In the genomic region with DNA sequence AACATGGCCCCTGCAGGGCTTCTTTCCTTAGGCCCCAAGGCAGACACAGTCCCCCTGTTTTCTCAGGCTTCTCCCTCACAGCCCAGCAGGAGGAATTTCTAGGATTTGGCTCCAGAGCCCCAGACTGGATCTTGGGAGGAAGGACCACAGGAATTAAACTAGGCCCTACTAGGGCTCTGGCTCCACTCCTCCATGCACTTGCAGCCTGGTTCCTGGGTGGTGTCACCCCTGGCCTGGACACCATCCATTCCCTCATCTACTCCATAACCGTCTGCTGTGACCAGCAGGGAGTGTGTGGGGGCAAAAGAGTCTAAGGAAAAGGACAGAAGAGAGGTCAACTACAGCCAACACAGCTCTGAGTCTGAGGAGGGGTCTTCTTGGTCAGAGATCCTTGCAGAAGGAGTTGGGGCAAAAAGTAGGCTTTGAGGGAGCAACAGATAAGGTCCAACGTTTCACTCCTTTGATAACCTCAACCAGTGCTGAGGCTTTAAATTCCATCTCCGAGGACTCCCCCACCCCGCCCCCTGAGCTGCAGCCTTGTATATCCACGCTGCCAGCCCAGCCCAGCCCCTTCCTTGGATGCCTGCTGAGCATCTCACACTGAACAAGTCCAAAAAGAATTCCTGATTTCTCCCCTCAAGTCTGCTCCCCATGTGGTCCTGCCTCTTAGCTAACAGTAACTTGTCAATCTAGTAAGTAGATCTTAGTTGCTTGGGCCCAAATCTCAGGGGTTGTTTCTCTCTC, we compare ENCODE assay signal across 1 cellular context.
TF ChIP-seq lines count a peak whose summit lies in the region.

No MANE protein-coding gene starts in this region.

TF ChIP-seq in IMR-90, 13 proteins besides CTCF, POLR2A, EP300 and RAD21:
- no peak for TF ChIP-seq BHLHE40 (IDR thresholded peaks at IDR 0.05; ENCODE audit: low read depth, low read length)
- TF ChIP-seq MAZ (IDR thresholded peaks at IDR 0.05; ENCODE audit: borderline replicate concordance, low read depth, low read length), result no peak
- no peak for TF ChIP-seq NFE2L2 (IDR thresholded peaks at IDR 0.05; ENCODE audit: low read depth, low read length)
- no peak for TF ChIP-seq RFX5 (IDR thresholded peaks at IDR 0.05; ENCODE audit: low read depth, low read length)
- no peak for TF ChIP-seq FOS (IDR thresholded peaks at IDR 0.05; ENCODE audit: low read depth, low read length)
- no peak for TF ChIP-seq RCOR1 (IDR thresholded peaks at IDR 0.05; ENCODE audit: insufficient replicate concordance, low read length)
- TF ChIP-seq SMC3 (IDR thresholded peaks at IDR 0.05; ENCODE audit: low read depth, low read length), result no peak
- TF ChIP-seq MXI1 (IDR thresholded peaks at IDR 0.05; ENCODE audit: borderline replicate concordance, low read depth, low read length), result no peak
- TF ChIP-seq ELK1 (IDR thresholded peaks at IDR 0.05; ENCODE audit: borderline replicate concordance, low read depth, low read length), result no peak
- no peak for TF ChIP-seq MAFK (IDR thresholded peaks at IDR 0.05; ENCODE audit: low read depth, low read length)
- no peak for TF ChIP-seq CHD1 (IDR thresholded peaks at IDR 0.05; ENCODE audit: low read depth, low read length)
- no peak for TF ChIP-seq CEBPB (IDR thresholded peaks at IDR 0.05; ENCODE audit: low read depth, low read length)
- TF ChIP-seq, protein P1, sequence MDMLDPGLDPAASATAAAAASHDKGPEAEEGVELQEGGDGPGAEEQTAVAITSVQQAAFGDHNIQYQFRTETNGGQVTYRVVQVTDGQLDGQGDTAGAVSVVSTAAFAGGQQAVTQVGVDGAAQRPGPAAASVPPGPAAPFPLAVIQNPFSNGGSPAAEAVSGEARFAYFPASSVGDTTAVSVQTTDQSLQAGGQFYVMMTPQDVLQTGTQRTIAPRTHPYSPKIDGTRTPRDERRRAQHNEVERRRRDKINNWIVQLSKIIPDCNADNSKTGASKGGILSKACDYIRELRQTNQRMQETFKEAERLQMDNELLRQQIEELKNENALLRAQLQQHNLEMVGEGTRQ (IDR thresholded peaks at IDR 0.05; ENCODE audit: low read depth, low read length), result no peak
TF ChIP-seq in IMR-90: peak in this region for 0.
